In genomic region chr15:95425859-95426258, GRCh38 we compare ENCODE assay signal across 22 cellular contexts.
"Had no signal": no experiment of that assay in that cellular context is flagged by ENCODE, and none has a peak within 500 bp of the region (broad histone marks: within the 10 kb centered on the region; RNA-seq: fewer than 3 reads in every experiment).

No MANE protein-coding gene starts in this region.

- FAIRE-seq: HTR-8/SVneo had no signal

- H3K36me3 ChIP-seq: SJSA1 had no signal

- H3K4me2 ChIP-seq: KMS-11 had no signal

- H3K9me3 ChIP-seq: SJSA1 had no signal

- H3K9ac ChIP-seq: KMS-11 had no signal

- DNase-seq: Kasumi-1, MM.1S, NCI-H1092 treated with DMSO at 0.1 percent for 48 hours, NCI-H1436, NCI-H187, NCI-H2029, NCI-H2081 treated with DMSO at 0.1 percent for 48 hours, NCI-H2171, NCI-H226, NCI-H446, NCI-H510A, NCI-H524 treated with DMSO at 0.1 percent for 48 hours, NCI-H69, NCI-H774, Right ventricle myocardium superior, RPMI8226, SIG-M5 had no signal

- H3K27me3 ChIP-seq: SJSA1 had no signal

- H3K4me1 ChIP-seq: SJSA1 had no signal

- H3K4me3 ChIP-seq: SJSA1, SK-N-MC had no signal

- H3K27ac ChIP-seq: HL-60, KMS-11, SJSA1, SK-N-MC had no signal
